ENCODE assay signal across 20 cellular contexts in the genomic region with DNA sequence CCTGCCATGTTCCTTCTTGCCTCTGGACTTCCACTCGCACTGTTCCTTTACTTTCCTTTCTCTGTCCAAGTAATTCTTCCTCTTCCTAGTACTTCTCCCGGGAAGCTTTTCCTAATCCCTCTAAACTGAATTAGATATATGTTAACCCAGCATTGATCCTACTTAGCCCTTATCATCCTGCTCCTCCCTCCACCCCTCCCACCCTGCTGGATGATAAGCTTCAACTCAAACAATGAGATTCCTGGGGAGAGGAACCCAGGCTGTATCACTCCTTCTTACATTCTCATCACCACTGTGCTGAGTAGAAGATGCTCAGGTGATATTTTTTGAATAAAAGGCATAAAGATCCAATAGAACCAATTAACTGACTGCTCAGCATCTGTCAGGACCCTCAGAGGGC.
"Had no signal": no experiment of that assay in that cellular context is flagged by ENCODE, and none has a peak within 500 bp of the region (broad histone marks: within the 10 kb centered on the region; RNA-seq: fewer than 3 reads in every experiment).

No MANE protein-coding gene starts in this region.

- H3K27ac Mint-ChIP-seq: activated naive CD8-positive, alpha-beta T cell treated with anti-CD3 and anti-CD28 coated beads for 36 hours; dendritic cell treated with granulocyte-macrophage colony-stimulating factor and Interleukin-4, amounts not matched to agents 40 ng/mL and 50 ng/mL, for 4 days had no signal

- H3K9me3 Mint-ChIP-seq: activated naive CD8-positive, alpha-beta T cell treated with anti-CD3 and anti-CD28 coated beads for 36 hours; dendritic cell treated with granulocyte-macrophage colony-stimulating factor and Interleukin-4, amounts not matched to agents 40 ng/mL and 50 ng/mL, for 4 days had no signal

- ATAC-seq: left lobe of liver had no signal

- H3K9me3 ChIP-seq: esophagus squamous epithelium, stomach, testis, upper lobe of left lung had no signal

- H3K4me3 Mint-ChIP-seq: activated naive CD8-positive, alpha-beta T cell treated with anti-CD3 and anti-CD28 coated beads for 36 hours; dendritic cell treated with granulocyte-macrophage colony-stimulating factor and Interleukin-4, amounts not matched to agents 40 ng/mL and 50 ng/mL, for 4 days had no signal

- H2AFZ ChIP-seq: hepatocyte had no signal

- FAIRE-seq: endothelial cell of umbilical vein had no signal

- H3K27me3 ChIP-seq: cardiac muscle cell, esophagus squamous epithelium, hepatocyte, stomach, testis, upper lobe of left lung had no signal

- H3K79me2 ChIP-seq: hepatocyte had no signal

- H3K4me3 ChIP-seq: cardiac muscle cell, esophagus squamous epithelium, hepatocyte, lung, stomach, testis, upper lobe of left lung had no signal

- H3K27me3 Mint-ChIP-seq: activated naive CD8-positive, alpha-beta T cell treated with anti-CD3 and anti-CD28 coated beads for 36 hours; dendritic cell treated with granulocyte-macrophage colony-stimulating factor and Interleukin-4, amounts not matched to agents 40 ng/mL and 50 ng/mL, for 4 days had no signal

- H3K4me1 Mint-ChIP-seq: activated naive CD8-positive, alpha-beta T cell treated with anti-CD3 and anti-CD28 coated beads for 36 hours had no signal

- H3K27ac ChIP-seq: cardiac muscle cell, hepatocyte, stomach, testis, upper lobe of left lung, VCaP had no signal

- H3K4me1 ChIP-seq: testis had no signal

- H3K4me2 ChIP-seq: hepatocyte had no signal

- DNase-seq: activated CD4-positive, alpha-beta T cell treated with anti-CD3 and anti-CD28 coated beads for 1 hour; activated CD4-positive, alpha-beta T cell treated with anti-CD3 and anti-CD28 coated beads, Interleukin-2, amount 50 U/mL, for 48 hours; activated gamma-delta T cell treated with Interleukin-2 at 50 U/mL for 16 hours; activated naive CD8-positive, alpha-beta T cell treated with anti-CD3 and anti-CD28 coated beads for 36 hours; amniotic stem cell; effector CD8-positive, alpha-beta T cell; esophagus squamous epithelium; midbrain; retina; stomach; T1000; testis; upper lobe of left lung had no signal
